ENCODE assay signal across 12 cellular contexts in the genomic region with DNA sequence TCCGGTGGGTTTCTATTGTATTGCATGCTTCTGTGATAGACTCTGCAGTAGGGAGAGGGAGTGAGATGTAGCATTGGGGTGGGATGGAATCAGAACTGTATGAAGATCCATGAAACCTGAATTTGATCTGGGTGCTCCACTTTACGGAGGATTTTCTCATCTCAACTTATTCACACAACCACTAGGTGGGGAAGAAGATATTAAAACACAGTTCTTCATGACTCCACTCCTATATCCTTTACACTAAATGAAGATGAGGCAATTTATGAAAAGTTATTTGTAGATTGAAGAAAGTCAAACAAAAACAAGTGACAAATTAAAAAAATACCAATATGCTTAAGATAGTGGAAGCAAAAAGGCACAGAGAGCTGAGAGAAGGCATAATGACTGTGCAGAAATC.
A peak's percentile ranks its signal among the peaks of the same experiment; 100 is the strongest.
DNase-seq lines count a peak whose midpoint lies in the region; ATAC-seq and TF ChIP-seq lines count a peak whose summit lies in the region.
"Had no signal": no experiment of that assay in that cellular context is flagged by ENCODE, and none has a peak within 500 bp of the region (broad histone marks: within the 10 kb centered on the region; RNA-seq: fewer than 3 reads in every experiment).

No MANE protein-coding gene starts in this region.

- TF ChIP-seq CTCF in cardiac fibroblast (IDR thresholded peaks at IDR 0.05; ENCODE audit: low read depth, low read length), result peak; percentile 21
- peak; percentile 35 for TF ChIP-seq CTCF in neural progenitor cell (IDR thresholded peaks at IDR 0.05)

- no peaks in the 10 kb centered on the region for H4K20me1 ChIP-seq in neural progenitor cell (ENCODE audit: low read depth)

- peaks cover 2% of the 10 kb centered on the region for H3K9me3 Mint-ChIP-seq in neural progenitor cell
- H3K9me3 Mint-ChIP-seq: stimulated activated memory B cell treated with anti-CD40 and anti-IgM and Interleukin-4, amounts not matched to agents 10 μg/mL and 1 μg/mL and 100 μg/mL, for 72 hours had no signal

- H3K36me3 Mint-ChIP-seq in neural progenitor cell, result no peaks in the 10 kb centered on the region
- H3K36me3 Mint-ChIP-seq: activated naive CD8-positive, alpha-beta T cell; stimulated activated memory B cell treated with anti-CD40 and anti-IgM and Interleukin-4, amounts not matched to agents 10 μg/mL and 1 μg/mL and 100 μg/mL, for 72 hours had no signal

- no peak overlapping the region for H3K4me2 ChIP-seq in neural progenitor cell

- no peak overlapping the region for H3K4me3 Mint-ChIP-seq in neural progenitor cell
- H3K4me3 Mint-ChIP-seq: activated naive CD8-positive, alpha-beta T cell; nephron; stimulated activated memory B cell treated with anti-CD40 and anti-IgM and Interleukin-4, amounts not matched to agents 10 μg/mL and 1 μg/mL and 100 μg/mL, for 72 hours had no signal

- DNase-seq in H4 (ENCODE audit: low spot score) (peak; percentile 21), NAMALWA (ENCODE audit: low spot score) (peak; percentile 21), cardiac fibroblast (ENCODE audit: low read depth in 2 of 2) (peak; percentile 13 to 45), neural progenitor cell (ENCODE audit: low spot score) (no peak), anterior cingulate cortex (lab: John Stamatoyannopoulos, UW) (no peak)
- no peak for DNase-seq in stimulated activated CD4-positive, alpha-beta T cell treated with anti-CD3 and anti-CD28 coated beads, Interleukin-2, amount 100 ng/mL, for 48 hours
- DNase-seq: activated CD8-positive, alpha-beta memory T cell treated with anti-CD3 and anti-CD28 coated beads for 24 hours; T-helper 1 cell had no signal

- peaks cover 2% of the 10 kb centered on the region for H3K27me3 Mint-ChIP-seq in neural progenitor cell (ENCODE audit: insufficient read depth, low read depth)
- H3K27me3 Mint-ChIP-seq: activated naive CD8-positive, alpha-beta T cell; stimulated activated memory B cell treated with anti-CD40 and anti-IgM and Interleukin-4, amounts not matched to agents 10 μg/mL and 1 μg/mL and 100 μg/mL, for 72 hours had no signal

- no peaks in the 10 kb centered on the region for H3K4me1 ChIP-seq in neural progenitor cell

- H3K79me2 ChIP-seq in neural progenitor cell (ENCODE audit: low read depth), result no peaks in the 10 kb centered on the region

- H3F3A ChIP-seq in neural progenitor cell (ENCODE audit: low read depth), result no peaks in the 10 kb centered on the region

- no peak overlapping the region for H3K27ac Mint-ChIP-seq in neural progenitor cell
- H3K27ac Mint-ChIP-seq: activated naive CD8-positive, alpha-beta T cell; nephron; stimulated activated memory B cell treated with anti-CD40 and anti-IgM and Interleukin-4, amounts not matched to agents 10 μg/mL and 1 μg/mL and 100 μg/mL, for 72 hours had no signal

- H3K27me3 ChIP-seq in neural progenitor cell, result no peaks in the 10 kb centered on the region

- ATAC-seq in HG03095 (IDR thresholded peaks at IDR 0.05; ENCODE audit: unreplicated experiment), result no peak
- ATAC-seq: stimulated activated memory B cell treated with anti-CD40 and anti-IgM and Interleukin-4, amounts not matched to agents 10 μg/mL and 1 μg/mL and 100 μg/mL, for 72 hours had no signal

- H3K4me3 ChIP-seq in cardiac fibroblast (replicated peaks in 1 of 2; ENCODE audit: low read depth in 2 of 2, low read length in 2 of 2) (no peak overlapping the region), neural progenitor cell (no peak overlapping the region)

- H3K9me3 ChIP-seq in neural progenitor cell (ENCODE audit: low read depth), result no peaks in the 10 kb centered on the region

- H3K4me1 Mint-ChIP-seq in neural progenitor cell, result peaks cover 4% of the 10 kb centered on the region
- H3K4me1 Mint-ChIP-seq: stimulated activated memory B cell treated with anti-CD40 and anti-IgM and Interleukin-4, amounts not matched to agents 10 μg/mL and 1 μg/mL and 100 μg/mL, for 72 hours had no signal

- no peaks in the 10 kb centered on the region for H3K36me3 ChIP-seq in neural progenitor cell

- H3K9ac ChIP-seq in neural progenitor cell, result no peak overlapping the region

- no peak overlapping the region for H3K27ac ChIP-seq in neural progenitor cell

- H2AFZ ChIP-seq in neural progenitor cell (replicated peaks), result no peak overlapping the region

Comparison
In these comparisons a context has a peak if more than half of its experiments do, and no peak if none do; other contexts are left out.
1. DNase-seq: peak in H4 (single experiment), NAMALWA (single experiment) and cardiac fibroblast (2 of 2); none in neural progenitor cell (single experiment), anterior cingulate cortex (0 of 58) and stimulated activated CD4-positive, alpha-beta T cell treated with anti-CD3 and anti-CD28 coated beads, Interleukin-2, amount 100 ng/mL, for 48 hours (0 of 2).